8 cellular contexts compared by ENCODE assay signal in genomic region chr7:140061607-140061930, GRCh38. TPM values are rescaled to one million over a fixed set of nuclear protein-coding genes. Genes with fewer than 3 reads are reported as not detected.
DNase-seq lines count a peak whose midpoint lies in the region; ATAC-seq, FAIRE-seq and TF ChIP-seq lines count a peak whose summit lies in the region.

No MANE protein-coding gene starts in this region.

- H3K27me3 ChIP-seq in GM12878 (replicated peaks in 1 of 2; ENCODE audit: control insufficient read depth in 2 of 2, insufficient read depth in 2 of 2, low read length in 1 of 2) (no peaks in the 10 kb centered on the region; a peak in 1 of 4 replicates), mucosa of stomach (ENCODE audit: control insufficient read depth, insufficient read depth, low read length) (no peaks in the 10 kb centered on the region)

- no peak for TF ChIP-seq CTCF in GM12878 (IDR thresholded peaks at IDR 0.05 in 2 of 3, conservative IDR thresholded peaks at IDR 0.05 in 1 of 3; ENCODE audit: control insufficient read depth in 2 of 3, extremely low read depth in 1 of 3, insufficient read depth in 1 of 3, low read depth in 3 of 3, low read length in 3 of 3)

- H3K27me3 Mint-ChIP-seq in stimulated activated naive CD8-positive, alpha-beta T cell treated with anti-CD3 and anti-CD28 coated beads, Interleukin-15, Interleukin-2, amounts not matched to agents 100 ng/mL and 50 ng/mL, for 24 hours, result no peaks in the 10 kb centered on the region

- H3K36me3 Mint-ChIP-seq in stimulated activated naive CD8-positive, alpha-beta T cell treated with anti-CD3 and anti-CD28 coated beads, Interleukin-15, Interleukin-2, amounts not matched to agents 100 ng/mL and 50 ng/mL, for 24 hours (ENCODE audit: low read depth), result peaks cover 24% of the 10 kb centered on the region

- peak overlapping the region; percentile 73 for H3K9ac ChIP-seq in GM12878 (ENCODE audit: control insufficient read depth, insufficient read depth, low read length)
- H3K9ac ChIP-seq in mucosa of stomach (ENCODE audit: low read length), result peak overlapping the region; percentile 79

- H3K9me3 Mint-ChIP-seq in stimulated activated naive CD8-positive, alpha-beta T cell treated with anti-CD3 and anti-CD28 coated beads, Interleukin-15, Interleukin-2, amounts not matched to agents 100 ng/mL and 50 ng/mL, for 24 hours, result peaks cover 10% of the 10 kb centered on the region

- FAIRE-seq in GM12878 (lab: Jason Lieb, UNC), result no peak

- 96% methylated on average over 2 of the region's 2 CpGs for WGBS in GM12878 (ENCODE audit: insufficient coverage, insufficient replicate concordance, low lambda C conversion rate, missing lambda C conversion rate)

- no peak for ATAC-seq in stimulated activated naive CD8-positive, alpha-beta T cell treated with anti-CD3 and anti-CD28 coated beads, Interleukin-15, Interleukin-2, amounts not matched to agents 100 U/mL and 50 U/mL, for 24 hours
- ATAC-seq in GM12878, result no peak

- peak overlapping the region; percentile 86 for H3K4me3 Mint-ChIP-seq in stimulated activated naive CD8-positive, alpha-beta T cell treated with anti-CD3 and anti-CD28 coated beads, Interleukin-15, Interleukin-2, amounts not matched to agents 100 ng/mL and 50 ng/mL, for 24 hours

- TF ChIP-seq EP300 in GM12878 (IDR thresholded peaks at IDR 0.05; ENCODE audit: borderline replicate concordance in 1 of 2, control insufficient read depth in 1 of 2, low read depth in 2 of 2, low read length in 2 of 2), result no peak

- H3K36me3 ChIP-seq in GM12878 (ENCODE audit: control insufficient read depth in 2 of 2, insufficient read depth in 2 of 2, low read length in 1 of 2) (no peaks in the 10 kb centered on the region; a peak in 1 of 4 replicates), mucosa of stomach (ENCODE audit: control insufficient read depth, insufficient read depth, low read length) (peaks cover 8% of the 10 kb centered on the region)

- H3K27ac ChIP-seq in GM12878 (ENCODE audit: control insufficient read depth, insufficient read depth), result no peak overlapping the region

- H3K4me3 ChIP-seq in GM12878 (peak overlapping the region; percentile 74), mucosa of stomach (ENCODE audit: low read length) (no peak overlapping the region)

- peaks cover 51% of the 10 kb centered on the region for H3K4me1 Mint-ChIP-seq in stimulated activated naive CD8-positive, alpha-beta T cell treated with anti-CD3 and anti-CD28 coated beads, Interleukin-15, Interleukin-2, amounts not matched to agents 100 ng/mL and 50 ng/mL, for 24 hours (ENCODE audit: low read depth)

- BruUV-seq in GM12878 (replicated peaks; lab: Mats Ljungman, UMichigan), result no TSS peak

- H3K27ac Mint-ChIP-seq in stimulated activated naive CD8-positive, alpha-beta T cell treated with anti-CD3 and anti-CD28 coated beads, Interleukin-15, Interleukin-2, amounts not matched to agents 100 ng/mL and 50 ng/mL, for 24 hours, result peak overlapping the region; percentile 83

- H2AFZ ChIP-seq in GM12878 (ENCODE audit: control insufficient read depth, low read depth, low read length), result no peak overlapping the region

- TF ChIP-seq RAD21 in GM12878 (IDR thresholded peaks at IDR 0.05; ENCODE audit: insufficient read depth, low read depth, low read length), result no peak

- RAD21 ChIA-PET in GM12878 (lab: Charles Lee; ENCODE audit: unreplicated experiment), result interaction anchor here (1.9 kb wide), 1 partner anchor 116 kb away, joined by 5 read pairs; the partner anchor contains the start of gene KDM7A

- H3K9me3 ChIP-seq in GM12878 (replicated peaks; ENCODE audit: control insufficient read depth, insufficient read depth, low read length) (peaks cover 7% of the 10 kb centered on the region), mucosa of stomach (ENCODE audit: control insufficient read depth, low read length) (no peaks in the 10 kb centered on the region)

- DNase-seq in stimulated activated naive CD8-positive, alpha-beta T cell treated with anti-CD3 and anti-CD28 coated beads, Interleukin-15, Interleukin-2, amounts not matched to agents 100 U/mL and 50 U/mL, for 24 hours, result no peak
- DNase-seq in GM12878 (ENCODE audit: low read depth, low spot score), result no peak
- no peak for DNase-seq in GM19238 (ENCODE audit: insufficient read length, low spot score)
- DNase-seq in activated CD8-positive, alpha-beta memory T cell treated with anti-CD3 and anti-CD28 coated beads, Interleukin-2, amount 50 U/mL, for 4 hours, result no peak
- DNase-seq in NCI-H510A (lab: John Stamatoyannopoulos, UW), result no peak
- DNase-seq in OCI-M1 (lab: John Stamatoyannopoulos, UW), result no peak

- H3K4me1 ChIP-seq in GM12878 (ENCODE audit: control insufficient read depth, insufficient read depth, low read length), result peaks cover 11% of the 10 kb centered on the region
- peaks cover 43% of the 10 kb centered on the region for H3K4me1 ChIP-seq in mucosa of stomach (ENCODE audit: control insufficient read depth, insufficient read depth, low read length)

- no peak for TF ChIP-seq POLR2A in GM12878 (IDR thresholded peaks at IDR 0.05; ENCODE audit: low read depth, low read length)

- CTCF ChIA-PET in GM12878 (lab: Yijun Ruan, JAX), result no interaction called here

- in situ Hi-C loops in GM12878 (cut with MboI), result no loop called here

- peaks cover 11% of the 10 kb centered on the region for H3K79me2 ChIP-seq in GM12878 (ENCODE audit: control insufficient read depth, insufficient read depth, low read length)

- H4K20me1 ChIP-seq in GM12878 (ENCODE audit: control insufficient read depth, insufficient read depth), result peaks cover 4% of the 10 kb centered on the region; the same call in 1 of the 2 replicates

- POLR2A ChIA-PET in GM12878 (lab: Charles Lee), result interaction anchor here (1.3 kb wide), 1 partner anchor 114 kb away, joined by 3 read pairs; no protein-coding TSS in a partner anchor

- SMC1A ChIA-PET in GM12878 (lab: Charles Lee; ENCODE audit: uncharacterized antibody, unreplicated experiment), result no interaction called here

- intact Hi-C loops in GM12878 (cut with micrococcal nuclease; ENCODE audit: unreplicated experiment), result no loop called here

- peak overlapping the region; percentile 93 for H3K4me2 ChIP-seq in GM12878 (ENCODE audit: control insufficient read depth, insufficient read depth)

TF ChIP-seq in GM12878, 131 proteins besides CTCF, POLR2A, EP300 and RAD21:
- TF ChIP-seq NR2C1 (IDR thresholded peaks at IDR 0.05), result no peak
- TF ChIP-seq TARDBP (IDR thresholded peaks at IDR 0.05; ENCODE audit: borderline replicate concordance), result no peak
- no peak for TF ChIP-seq MTA2 (IDR thresholded peaks at IDR 0.05; ENCODE audit: low read depth)
- no peak for TF ChIP-seq CBX5 (IDR thresholded peaks at IDR 0.05; ENCODE audit: low read depth)
- TF ChIP-seq ASH2L (IDR thresholded peaks at IDR 0.05; ENCODE audit: borderline replicate concordance, low read depth), result no peak
- no peak for TF ChIP-seq MEF2A (IDR thresholded peaks at IDR 0.05; ENCODE audit: insufficient read depth, low read depth, low read length)
- TF ChIP-seq IRF4 (IDR thresholded peaks at IDR 0.05; ENCODE audit: low read depth, low read length), result no peak
- TF ChIP-seq ZBTB4 (CRISPR knock-in tag; IDR thresholded peaks at IDR 0.05), result no peak
- no peak for TF ChIP-seq BMI1 (IDR thresholded peaks at IDR 0.05; ENCODE audit: borderline replicate concordance)
- no peak for TF ChIP-seq TBL1XR1 (IDR thresholded peaks at IDR 0.05; ENCODE audit: low read depth, low read length)
- TF ChIP-seq KDM1A (IDR thresholded peaks at IDR 0.05; ENCODE audit: borderline replicate concordance), result no peak

RNA-seq across cellular contexts. Expression of gene PARP12, which starts 1.2 kb away (rescaled TPM):
- total RNA-seq in GM12878 (2013; cell fraction: nucleolus; rRNA removed), result 76.0 and 77.9 TPM in 2 replicates
- total RNA-seq in GM12878 (2014; rRNA removed) (18.2 and 18.9 TPM in 2 replicates), GM12878 (2014; rRNA removed; fragmentation: Illumina TruSeq; extraction: Trizol) (16.4 and 17.9 TPM in 2 replicates), GM12878 (2021) (18.1 and 20.1 TPM in 2 replicates)
- polyA plus RNA-seq in GM12878 (2011; ENCODE audit: low read depth), result 7.0 TPM
- polyA plus RNA-seq in GM12878 (2011; rRNA removed) (42.8 and 51.8 TPM in 2 replicates), GM12878 (2014; fragmentation: Illumina TruSeq; extraction: Trizol) (19.5 and 19.7 TPM in 2 replicates), GM12878 (2014; fragmentation: Nextera tagmentation; extraction: Ambion mirVana) (1 to 10 TPM; 4.9 to 6.0 TPM), GM12878 (2014; rRNA removed) (22.1 and 29.3 TPM in 2 replicates), GM12878 (2016; fragmentation: Nextera tagmentation; extraction: Ambion mirVana) (10 to 100 TPM in 1 of 2 experiments, under 1 TPM in 1; 0.98 to 12.3 TPM)
- 40.4 and 45.2 TPM in 2 replicates for polyA plus RNA-seq in GM12878 (2011; cell fraction: cytosol; rRNA removed)
- polyA plus RNA-seq in GM12878 (2011; cell fraction: nucleus; rRNA removed), result 113 and 115 TPM in 2 replicates
- 8.1 and 8.7 TPM in 2 replicates for polyA plus RNA-seq in GM12878 (2012)
- polyA minus RNA-seq in GM12878 (2011; rRNA and poly(A)+ RNA removed), result 38.9 and 46.2 TPM in 2 replicates
- polyA minus RNA-seq in GM12878 (2011; cell fraction: cytosol; rRNA and poly(A)+ RNA removed), result 12.3 and 19.3 TPM in 2 replicates
- polyA minus RNA-seq in GM12878 (2011; cell fraction: nucleus; rRNA and poly(A)+ RNA removed), result 26.8 and 29.0 TPM in 2 replicates
